19 cellular contexts compared by ENCODE assay signal in genomic region chr7:116162236-116162635, GRCh38. TPM values are rescaled to one million over a fixed set of nuclear protein-coding genes. Genes with fewer than 3 reads are reported as not detected.
A peak's percentile ranks its signal among the peaks of the same experiment; 100 is the strongest.
DNase-seq lines count a peak whose midpoint lies in the region; ATAC-seq and TF ChIP-seq lines count a peak whose summit lies in the region.
"Had no signal": no experiment of that assay in that cellular context is flagged by ENCODE, and none has a peak within 500 bp of the region (broad histone marks: within the 10 kb centered on the region; RNA-seq: fewer than 3 reads in every experiment).

No MANE protein-coding gene starts in this region.

- intact Hi-C loops in activated B cell treated with CpG ODN at 0.5 μM for 24 hours (cut with micrococcal nuclease) (loop anchor here (10.0 kb wide), 1 partner anchor 853 kb away; no protein-coding TSS in a partner anchor), Calu3 (cut with micrococcal nuclease; ENCODE audit: unreplicated experiment) (no loop called here)

- ATAC-seq in GM18867 (IDR thresholded peaks at IDR 0.05; ENCODE audit: unreplicated experiment) (peak; percentile 47), GM21576 (IDR thresholded peaks at IDR 0.05; ENCODE audit: unreplicated experiment) (peak; percentile 51), HG03103 (IDR thresholded peaks at IDR 0.05; ENCODE audit: low read depth, unreplicated experiment) (peak; percentile 48), activated B cell treated with CpG ODN at 0.5 μM for 24 hours (ENCODE audit: low read depth) (no peak), HG03469 (IDR thresholded peaks at IDR 0.05; ENCODE audit: unreplicated experiment) (no peak)

- H3K27me3 Mint-ChIP-seq in activated B cell treated with CpG ODN at 0.5 μM for 24 hours: no peaks in the 10 kb centered on the region
- H3K27me3 Mint-ChIP-seq in Calu3 (ENCODE audit: unreplicated experiment): no peaks in the 10 kb centered on the region

- TF ChIP-seq CTCF in activated B cell treated with CpG ODN at 0.5 μM for 24 hours (IDR thresholded peaks at IDR 0.05): no peak
- no peak for TF ChIP-seq CTCF in Calu3 (IDR thresholded peaks at IDR 0.05; ENCODE audit: unreplicated experiment)

- H3K4me3 Mint-ChIP-seq in activated B cell treated with CpG ODN at 0.5 μM for 24 hours (peak overlapping the region; percentile 19), Calu3 (ENCODE audit: low read depth, unreplicated experiment) (no peak overlapping the region)
- H3K4me3 Mint-ChIP-seq: activated CD4-positive, alpha-beta T cell treated with anti-CD3 and anti-CD28 coated beads, Interleukin-2, amount 10 ng/mL, durations not matched to agents 7 days and 5 days had no signal

- H3K27ac Mint-ChIP-seq in activated B cell treated with CpG ODN at 0.5 μM for 24 hours (peak overlapping the region; percentile 57), Calu3 (ENCODE audit: unreplicated experiment) (no peak overlapping the region)
- H3K27ac Mint-ChIP-seq: activated CD4-positive, alpha-beta T cell treated with anti-CD3 and anti-CD28 coated beads, Interleukin-2, amount 10 ng/mL, durations not matched to agents 7 days and 5 days had no signal

- BruUV-seq in Calu3 (replicated peaks; lab: Mats Ljungman, UMichigan): no TSS peak

- POLR2A ChIA-PET in activated B cell treated with CpG ODN at 0.5 μM for 24 hours (lab: Charles Lee): no interaction called here

- H3K9me3 Mint-ChIP-seq in activated B cell treated with CpG ODN at 0.5 μM for 24 hours (no peaks in the 10 kb centered on the region), Calu3 (ENCODE audit: low read depth, unreplicated experiment) (no peaks in the 10 kb centered on the region)
- H3K9me3 Mint-ChIP-seq: activated CD4-positive, alpha-beta T cell treated with anti-CD3 and anti-CD28 coated beads, Interleukin-2, amount 10 ng/mL, durations not matched to agents 7 days and 5 days had no signal

- H3K36me3 Mint-ChIP-seq in activated B cell treated with CpG ODN at 0.5 μM for 24 hours (ENCODE audit: low read depth): no peaks in the 10 kb centered on the region
- no peaks in the 10 kb centered on the region for H3K36me3 Mint-ChIP-seq in Calu3 (ENCODE audit: insufficient read depth, unreplicated experiment)

- no peak for DNase-seq in activated B cell treated with CpG ODN at 0.5 μM for 24 hours
- no peak for DNase-seq in Calu3
- DNase-seq in NCI-H345 treated with DMSO at 0.1 percent for 48 hours (lab: John Stamatoyannopoulos, UW; ENCODE audit: unreplicated experiment): no peak
- no peak for DNase-seq in T-helper 1 cell
- DNase-seq: activated CD4-positive, alpha-beta T cell treated with anti-CD3 and anti-CD28 coated beads, Interleukin-2, amount 10 ng/mL, durations not matched to agents 7 days and 5 days; activated gamma-delta T cell treated with Interleukin-2 at 50 U/mL for 16 hours; amniotic stem cell; COR-L47; dorsolateral prefrontal cortex; foreskin melanocyte; midbrain; NCI-H1417 treated with DMSO at 0.1 percent for 48 hours; NCI-H2171; NCI-H82; RPMI8226 had no signal

- H3K4me1 Mint-ChIP-seq in activated B cell treated with CpG ODN at 0.5 μM for 24 hours (peaks cover 78% of the 10 kb centered on the region), Calu3 (ENCODE audit: low read depth, unreplicated experiment) (peaks cover 11% of the 10 kb centered on the region)

- CTCF ChIA-PET in activated B cell treated with CpG ODN at 0.5 μM for 24 hours (lab: Charles Lee): interaction anchor here (2.1 to 3.2 kb wide), 2 partner anchors 18 to 74 kb away, joined by 8 to 17 read pairs; no protein-coding TSS in a partner anchor
- CTCF ChIA-PET in Calu3 (lab: Charles Lee): no interaction called here

RNA-seq across cellular contexts. Expression of gene TES, which starts 48.1 kb away (rescaled TPM):
- 77.9 and 82.8 TPM in 2 replicates for total RNA-seq in activated B cell treated with CpG ODN at 0.5 μM for 24 hours
- total RNA-seq in Calu3 (2022): 124 and 126 TPM in 2 replicates

Comparison
In these comparisons a context has a peak if more than half of its experiments do, and no peak if none do; other contexts are left out.
1. ATAC-seq: peak in GM18867 (single experiment), GM21576 (single experiment) and HG03103 (single experiment); none in activated B cell treated with CpG ODN at 0.5 μM for 24 hours (single experiment) and HG03469 (single experiment).